In the genomic region with DNA sequence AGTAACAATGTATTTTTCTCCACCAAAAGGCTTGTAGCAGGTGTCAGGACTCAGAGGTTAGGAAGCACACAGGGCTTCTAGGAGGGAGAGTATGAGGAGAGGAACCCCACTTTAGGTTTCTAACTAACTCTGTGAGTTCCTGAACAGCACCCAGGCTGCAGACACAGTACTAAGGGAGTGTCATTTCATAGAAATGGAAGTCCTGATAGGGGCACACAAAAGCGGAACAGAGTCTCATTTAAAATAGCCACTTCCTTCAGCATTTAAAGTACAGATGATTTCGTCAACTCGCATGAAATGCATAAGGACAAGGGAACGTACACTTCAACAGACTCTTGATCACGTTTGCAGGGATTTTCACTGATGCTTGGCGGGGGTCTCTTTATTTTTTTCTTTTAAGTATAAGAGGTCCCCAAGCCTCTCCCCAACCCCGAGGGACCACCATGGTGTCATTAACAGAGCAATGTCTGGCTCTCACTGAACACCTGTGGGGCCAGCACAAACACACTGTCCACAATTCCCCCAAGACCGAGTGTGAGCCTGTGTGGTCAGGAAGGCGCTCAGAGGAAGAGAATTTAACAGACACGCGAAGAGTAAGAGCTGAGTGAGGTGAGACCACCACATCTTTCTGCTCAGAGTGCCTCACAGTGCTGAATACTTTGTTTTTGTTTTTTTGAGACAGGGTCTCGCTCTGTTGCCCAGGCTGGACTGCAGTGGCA, we compare ENCODE assay signal across 1 cellular context.
TF ChIP-seq lines count a peak whose summit lies in the region.

No MANE protein-coding gene starts in this region.

TF ChIP-seq in GM12878, 131 proteins besides CTCF, POLR2A, EP300 and RAD21 (continued from another document):
- TF ChIP-seq, protein P1, sequence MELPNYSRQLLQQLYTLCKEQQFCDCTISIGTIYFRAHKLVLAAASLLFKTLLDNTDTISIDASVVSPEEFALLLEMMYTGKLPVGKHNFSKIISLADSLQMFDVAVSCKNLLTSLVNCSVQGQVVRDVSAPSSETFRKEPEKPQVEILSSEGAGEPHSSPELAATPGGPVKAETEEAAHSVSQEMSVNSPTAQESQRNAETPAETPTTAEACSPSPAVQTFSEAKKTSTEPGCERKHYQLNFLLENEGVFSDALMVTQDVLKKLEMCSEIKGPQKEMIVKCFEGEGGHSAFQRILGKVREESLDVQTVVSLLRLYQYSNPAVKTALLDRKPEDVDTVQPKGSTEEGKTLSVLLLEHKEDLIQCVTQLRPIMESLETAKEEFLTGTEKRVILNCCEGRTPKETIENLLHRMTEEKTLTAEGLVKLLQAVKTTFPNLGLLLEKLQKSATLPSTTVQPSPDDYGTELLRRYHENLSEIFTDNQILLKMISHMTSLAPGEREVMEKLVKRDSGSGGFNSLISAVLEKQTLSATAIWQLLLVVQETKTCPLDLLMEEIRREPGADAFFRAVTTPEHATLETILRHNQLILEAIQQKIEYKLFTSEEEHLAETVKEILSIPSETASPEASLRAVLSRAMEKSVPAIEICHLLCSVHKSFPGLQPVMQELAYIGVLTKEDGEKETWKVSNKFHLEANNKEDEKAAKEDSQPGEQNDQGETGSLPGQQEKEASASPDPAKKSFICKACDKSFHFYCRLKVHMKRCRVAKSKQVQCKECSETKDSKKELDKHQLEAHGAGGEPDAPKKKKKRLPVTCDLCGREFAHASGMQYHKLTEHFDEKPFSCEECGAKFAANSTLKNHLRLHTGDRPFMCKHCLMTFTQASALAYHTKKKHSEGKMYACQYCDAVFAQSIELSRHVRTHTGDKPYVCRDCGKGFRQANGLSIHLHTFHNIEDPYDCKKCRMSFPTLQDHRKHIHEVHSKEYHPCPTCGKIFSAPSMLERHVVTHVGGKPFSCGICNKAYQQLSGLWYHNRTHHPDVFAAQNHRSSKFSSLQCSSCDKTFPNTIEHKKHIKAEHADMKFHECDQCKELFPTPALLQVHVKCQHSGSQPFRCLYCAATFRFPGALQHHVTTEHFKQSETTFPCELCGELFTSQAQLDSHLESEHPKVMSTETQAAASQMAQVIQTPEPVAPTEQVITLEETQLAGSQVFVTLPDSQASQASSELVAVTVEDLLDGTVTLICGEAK (IDR thresholded peaks at IDR 0.05; ENCODE audit: borderline replicate concordance): no peak
- TF ChIP-seq SP1 (IDR thresholded peaks at IDR 0.05; ENCODE audit: low read depth, low read length) (no peak), PAX5 (IDR thresholded peaks at IDR 0.05; ENCODE audit: borderline replicate concordance, low read depth, low read length) (no peak), FOXM1 (IDR thresholded peaks at IDR 0.05; ENCODE audit: low read depth, low read length) (peak; percentile 36; the same call in 1 of the 2 replicates), ZNF384 (IDR thresholded peaks at IDR 0.05; ENCODE audit: borderline replicate concordance, low read depth, low read length) (no peak), CREM (IDR thresholded peaks at IDR 0.05; ENCODE audit: low read depth) (peak; percentile 29; the same call in 1 of the 2 replicates), DPF2 (IDR thresholded peaks at IDR 0.05) (0 out of 2 replicates have a peak, but pooled peaks have one; percentile 31), RCOR1 (conservative IDR thresholded peaks at IDR 0.05; ENCODE audit: low read depth, low read length) (no peak), RAD51 (IDR thresholded peaks at IDR 0.05) (no peak)
- TF ChIP-seq, protein P2, sequence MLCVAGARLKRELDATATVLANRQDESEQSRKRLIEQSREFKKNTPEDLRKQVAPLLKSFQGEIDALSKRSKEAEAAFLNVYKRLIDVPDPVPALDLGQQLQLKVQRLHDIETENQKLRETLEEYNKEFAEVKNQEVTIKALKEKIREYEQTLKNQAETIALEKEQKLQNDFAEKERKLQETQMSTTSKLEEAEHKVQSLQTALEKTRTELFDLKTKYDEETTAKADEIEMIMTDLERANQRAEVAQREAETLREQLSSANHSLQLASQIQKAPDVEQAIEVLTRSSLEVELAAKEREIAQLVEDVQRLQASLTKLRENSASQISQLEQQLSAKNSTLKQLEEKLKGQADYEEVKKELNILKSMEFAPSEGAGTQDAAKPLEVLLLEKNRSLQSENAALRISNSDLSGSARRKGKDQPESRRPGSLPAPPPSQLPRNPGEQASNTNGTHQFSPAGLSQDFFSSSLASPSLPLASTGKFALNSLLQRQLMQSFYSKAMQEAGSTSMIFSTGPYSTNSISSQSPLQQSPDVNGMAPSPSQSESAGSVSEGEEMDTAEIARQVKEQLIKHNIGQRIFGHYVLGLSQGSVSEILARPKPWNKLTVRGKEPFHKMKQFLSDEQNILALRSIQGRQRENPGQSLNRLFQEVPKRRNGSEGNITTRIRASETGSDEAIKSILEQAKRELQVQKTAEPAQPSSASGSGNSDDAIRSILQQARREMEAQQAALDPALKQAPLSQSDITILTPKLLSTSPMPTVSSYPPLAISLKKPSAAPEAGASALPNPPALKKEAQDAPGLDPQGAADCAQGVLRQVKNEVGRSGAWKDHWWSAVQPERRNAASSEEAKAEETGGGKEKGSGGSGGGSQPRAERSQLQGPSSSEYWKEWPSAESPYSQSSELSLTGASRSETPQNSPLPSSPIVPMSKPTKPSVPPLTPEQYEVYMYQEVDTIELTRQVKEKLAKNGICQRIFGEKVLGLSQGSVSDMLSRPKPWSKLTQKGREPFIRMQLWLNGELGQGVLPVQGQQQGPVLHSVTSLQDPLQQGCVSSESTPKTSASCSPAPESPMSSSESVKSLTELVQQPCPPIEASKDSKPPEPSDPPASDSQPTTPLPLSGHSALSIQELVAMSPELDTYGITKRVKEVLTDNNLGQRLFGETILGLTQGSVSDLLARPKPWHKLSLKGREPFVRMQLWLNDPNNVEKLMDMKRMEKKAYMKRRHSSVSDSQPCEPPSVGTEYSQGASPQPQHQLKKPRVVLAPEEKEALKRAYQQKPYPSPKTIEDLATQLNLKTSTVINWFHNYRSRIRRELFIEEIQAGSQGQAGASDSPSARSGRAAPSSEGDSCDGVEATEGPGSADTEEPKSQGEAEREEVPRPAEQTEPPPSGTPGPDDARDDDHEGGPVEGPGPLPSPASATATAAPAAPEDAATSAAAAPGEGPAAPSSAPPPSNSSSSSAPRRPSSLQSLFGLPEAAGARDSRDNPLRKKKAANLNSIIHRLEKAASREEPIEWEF (IDR thresholded peaks at IDR 0.05; ENCODE audit: insufficient replicate concordance, low read depth, low read length): no peak
- TF ChIP-seq, protein P3, sequence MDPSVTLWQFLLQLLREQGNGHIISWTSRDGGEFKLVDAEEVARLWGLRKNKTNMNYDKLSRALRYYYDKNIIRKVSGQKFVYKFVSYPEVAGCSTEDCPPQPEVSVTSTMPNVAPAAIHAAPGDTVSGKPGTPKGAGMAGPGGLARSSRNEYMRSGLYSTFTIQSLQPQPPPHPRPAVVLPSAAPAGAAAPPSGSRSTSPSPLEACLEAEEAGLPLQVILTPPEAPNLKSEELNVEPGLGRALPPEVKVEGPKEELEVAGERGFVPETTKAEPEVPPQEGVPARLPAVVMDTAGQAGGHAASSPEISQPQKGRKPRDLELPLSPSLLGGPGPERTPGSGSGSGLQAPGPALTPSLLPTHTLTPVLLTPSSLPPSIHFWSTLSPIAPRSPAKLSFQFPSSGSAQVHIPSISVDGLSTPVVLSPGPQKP (IDR thresholded peaks at IDR 0.05; ENCODE audit: low read depth, low read length): no peak
- TF ChIP-seq, protein P4, sequence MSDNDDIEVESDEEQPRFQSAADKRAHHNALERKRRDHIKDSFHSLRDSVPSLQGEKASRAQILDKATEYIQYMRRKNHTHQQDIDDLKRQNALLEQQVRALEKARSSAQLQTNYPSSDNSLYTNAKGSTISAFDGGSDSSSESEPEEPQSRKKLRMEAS (IDR thresholded peaks at IDR 0.05; ENCODE audit: low read depth, low read length): no peak
